Comparison of ENCODE assay signal across 8 cellular contexts in genomic region chr1:2555634-2556276, GRCh38. TPM values are rescaled to one million over a fixed set of nuclear protein-coding genes. Genes with fewer than 3 reads are reported as not detected.
DNase-seq lines count a peak whose midpoint lies in the region; ATAC-seq and TF ChIP-seq lines count a peak whose summit lies in the region.

No MANE protein-coding gene starts in this region.

- TF ChIP-seq CTCF in AG04450 (IDR thresholded peaks at IDR 0.05; ENCODE audit: low read depth, low read length) = no peak
- no peak for TF ChIP-seq CTCF in colonic mucosa (IDR thresholded peaks at IDR 0.05)
- TF ChIP-seq CTCF in mucosa of descending colon (IDR thresholded peaks at IDR 0.05) = no peak

- ATAC-seq in GM19025 (IDR thresholded peaks at IDR 0.05; ENCODE audit: low read depth, unreplicated experiment) (peak; percentile 39), mucosa of descending colon (peak; percentile 59)
- ATAC-seq in stimulated activated naive CD8-positive, alpha-beta T cell treated with anti-CD3 and anti-CD28 coated beads, Interleukin-15, amount 100 ng/mL, for 72 hours = peak; percentile 80

- DNase-seq in AG04450 (ENCODE audit: low read depth, low spot score) = no peak
- peak in 58 of 76 experiments; percentile 12 to 76 (median 48) for DNase-seq in HUDEP-2 (lab: John Stamatoyannopoulos, UW; ENCODE audit: unreplicated experiment in 76 of 76)
- peak; percentile 44 for DNase-seq in activated CD4-positive, CD25-positive, alpha-beta regulatory T cell treated with anti-CD3 and anti-CD28 coated beads, Interleukin-2, amount 50 U/mL, for 16 hours (ENCODE audit: low read depth, low spot score)
- DNase-seq in colonic mucosa = peak; percentile 92
- DNase-seq in mucosa of descending colon = peak; percentile 91 to 95 (median 92)
- peak; percentile 85 to 92 for DNase-seq in stimulated activated naive CD8-positive, alpha-beta T cell treated with anti-CD3 and anti-CD28 coated beads, Interleukin-15, amount 100 ng/mL, for 72 hours
- DNase-seq in NCI-H1048 (lab: John Stamatoyannopoulos, UW) = no peak

- H3K4me3 ChIP-seq in AG04450 (ENCODE audit: low read depth, low read length) (peak overlapping the region; percentile 57), colonic mucosa (peak overlapping the region; percentile 51), mucosa of descending colon (peak overlapping the region; percentile 72)

- peaks cover 4% of the 10 kb centered on the region for H3K27me3 ChIP-seq in AG04450 (ENCODE audit: control insufficient read depth, insufficient read depth, low read length)
- H3K27me3 ChIP-seq in colonic mucosa = no peaks in the 10 kb centered on the region

- H3K4me1 ChIP-seq in colonic mucosa (peaks cover 4% of the 10 kb centered on the region), mucosa of descending colon (ENCODE audit: low read depth) (peaks cover 42% of the 10 kb centered on the region)

- peak overlapping the region; percentile 82 to 100 for H3K9ac ChIP-seq in colonic mucosa (ENCODE audit: low read depth in 2 of 2, low read length in 2 of 2)

- H3K36me3 ChIP-seq in colonic mucosa (peaks cover 16% of the 10 kb centered on the region), mucosa of descending colon (ENCODE audit: low read depth) (peaks cover 5% of the 10 kb centered on the region)

- H3K4me1 Mint-ChIP-seq in stimulated activated naive CD8-positive, alpha-beta T cell treated with anti-CD3 and anti-CD28 coated beads, Interleukin-15, amount 100 ng/mL, for 72 hours = peaks cover 65% of the 10 kb centered on the region

- H3K27ac Mint-ChIP-seq in stimulated activated naive CD8-positive, alpha-beta T cell treated with anti-CD3 and anti-CD28 coated beads, Interleukin-15, amount 100 ng/mL, for 72 hours = peak overlapping the region; percentile 93 to 98

- H3K9me3 ChIP-seq in AG04450 (ENCODE audit: control insufficient read depth, insufficient read depth, low read length) (no peaks in the 10 kb centered on the region; the same call in 1 of the 2 replicates), colonic mucosa (no peaks in the 10 kb centered on the region), mucosa of descending colon (no peaks in the 10 kb centered on the region)

- peak overlapping the region; percentile 31 for H3K27ac ChIP-seq in AG04450 (ENCODE audit: low read depth, low read length)
- H3K27ac ChIP-seq in colonic mucosa = peak overlapping the region; percentile 86

- CTCF ChIA-PET in AG04450 (lab: Charles Lee) = interaction anchor here (0.6 to 1.4 kb wide), 4 partner anchors 9 to 869 kb away, joined by 3 to 6 read pairs (median 4); no protein-coding TSS in a partner anchor

- intact Hi-C loops in colonic mucosa (cut with DNase I) (no loop called here), mucosa of descending colon (cut with DNase I, micrococcal nuclease) (no loop called here)

- POLR2A ChIA-PET in AG04450 (lab: Yijun Ruan, JAX) = interaction anchor here (1.2 kb wide), 1 partner anchor 30 kb away, joined by 6 read pairs; the partner anchor contains the start of gene PRXL2B

- no peaks in the 10 kb centered on the region for H3K9me3 Mint-ChIP-seq in stimulated activated naive CD8-positive, alpha-beta T cell treated with anti-CD3 and anti-CD28 coated beads, Interleukin-15, amount 100 ng/mL, for 72 hours

- H3K27me3 Mint-ChIP-seq in stimulated activated naive CD8-positive, alpha-beta T cell treated with anti-CD3 and anti-CD28 coated beads, Interleukin-15, amount 100 ng/mL, for 72 hours = no peaks in the 10 kb centered on the region

- H3K4me3 Mint-ChIP-seq in stimulated activated naive CD8-positive, alpha-beta T cell treated with anti-CD3 and anti-CD28 coated beads, Interleukin-15, amount 100 ng/mL, for 72 hours = peak overlapping the region; percentile 86 to 93

RNA-seq across cellular contexts. Expression of gene TNFRSF14, which starts 0.4 kb away (rescaled TPM):
- polyA plus RNA-seq in AG04450 (2011; rRNA removed) = 5.4 and 7.9 TPM in 2 replicates
- polyA minus RNA-seq in AG04450 (2011; rRNA and poly(A)+ RNA removed) = 3.0 and 3.4 TPM in 2 replicates
- total RNA-seq in colonic mucosa (100 to 1,000 TPM; 111 to 145 TPM), mucosa of descending colon (100 to 1,000 TPM; 143 to 206 (median 146) TPM)

RNA-seq across cellular contexts. Expression of gene HES5, which starts 25.7 kb away (rescaled TPM):
- not detected in 2 replicates for polyA plus RNA-seq in AG04450 (2011; rRNA removed)
- not detected in 2 replicates for polyA minus RNA-seq in AG04450 (2011; rRNA and poly(A)+ RNA removed)
- 1 to 10 TPM; 2.5 to 4.2 TPM for total RNA-seq in colonic mucosa
- 1 to 10 TPM; 1.3 to 7.8 (median 1.6) TPM for total RNA-seq in mucosa of descending colon

RNA-seq across cellular contexts. Expression of gene PANK4, which starts 29.4 kb away (rescaled TPM):
- polyA plus RNA-seq in AG04450 (2011; rRNA removed) = 10.9 and 13.4 TPM in 2 replicates
- polyA minus RNA-seq in AG04450 (2011; rRNA and poly(A)+ RNA removed) = 20.5 and 32.0 TPM in 2 replicates
- 10 to 100 TPM; 27.0 to 42.0 TPM for total RNA-seq in colonic mucosa
- total RNA-seq in mucosa of descending colon = 10 to 100 TPM; 28.1 to 51.6 (median 44.7) TPM

RNA-seq across cellular contexts. Expression of gene PRXL2B, which starts 30.8 kb away (rescaled TPM):
- 10.2 and 14.3 TPM in 2 replicates for polyA plus RNA-seq in AG04450 (2011; rRNA removed)
- polyA minus RNA-seq in AG04450 (2011; rRNA and poly(A)+ RNA removed) = 8.3 and 11.3 TPM in 2 replicates
- total RNA-seq in colonic mucosa = 100 to 1,000 TPM; 105 to 120 TPM
- total RNA-seq in mucosa of descending colon = 10 to 100 TPM; 45.2 to 65.5 (median 48.3) TPM

Comparison
In these comparisons a context has a peak if more than half of its experiments do, and no peak if none do; other contexts are left out.
1. DNase-seq: peak in HUDEP-2 (58 of 76), activated CD4-positive, CD25-positive, alpha-beta regulatory T cell treated with anti-CD3 and anti-CD28 coated beads, Interleukin-2, amount 50 U/mL, for 16 hours (single experiment), colonic mucosa (single experiment), mucosa of descending colon (3 of 3) and stimulated activated naive CD8-positive, alpha-beta T cell treated with anti-CD3 and anti-CD28 coated beads, Interleukin-15, amount 100 ng/mL, for 72 hours (2 of 2); none in AG04450 (single experiment) and NCI-H1048 (single experiment).
2. Peak in every context shown above with its lines, with median percentiles within 50 percentile points of each other: H3K4me3 ChIP-seq and ATAC-seq.